8 cellular contexts compared by ENCODE assay signal in the genomic region with DNA sequence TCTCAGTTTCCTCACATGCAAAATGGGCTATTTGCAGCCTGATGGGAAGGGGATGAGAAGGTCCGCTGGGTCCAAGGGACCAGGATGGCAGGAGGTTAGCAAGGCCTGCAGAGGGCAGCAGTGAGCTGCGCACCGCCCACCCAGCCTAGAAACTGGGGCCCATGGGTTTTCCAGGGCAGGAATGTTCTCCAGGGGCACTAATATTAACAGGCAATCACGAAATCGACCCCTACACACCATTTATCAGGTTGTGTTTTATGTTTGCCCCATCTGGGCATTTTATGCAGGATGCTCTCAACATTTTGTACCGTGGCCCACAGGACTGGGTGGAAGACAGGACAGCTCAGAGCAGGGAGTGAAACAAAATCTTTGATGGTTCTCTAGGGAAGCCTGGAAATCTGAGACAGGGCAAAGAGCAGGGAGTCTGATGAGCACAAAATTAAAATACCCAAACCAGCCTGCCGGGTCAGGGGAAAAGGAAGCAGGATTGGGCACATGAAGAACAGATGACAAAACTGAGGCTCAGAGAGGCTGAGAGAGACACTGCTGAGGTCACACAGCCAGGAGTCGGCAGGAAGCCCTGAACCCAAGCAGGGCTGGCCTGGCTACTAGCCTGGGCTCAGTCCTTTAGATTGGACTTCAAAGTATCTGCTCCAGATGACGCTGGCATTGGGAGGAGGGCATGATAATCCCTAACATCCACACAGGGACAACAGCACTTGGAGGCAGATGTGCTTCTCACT. TPM values are rescaled to one million over a fixed set of nuclear protein-coding genes. Genes with fewer than 3 reads are reported as not detected.
DNase-seq lines count a peak whose midpoint lies in the region; ATAC-seq, FAIRE-seq and TF ChIP-seq lines count a peak whose summit lies in the region.

No MANE protein-coding gene starts in this region.

- ATAC-seq in pancreas, result peak; percentile 54 to 71 (median 64)
- ATAC-seq in HG02759 (IDR thresholded peaks at IDR 0.05; ENCODE audit: unreplicated experiment), result no peak

- intact Hi-C loops in pancreas (cut with DNase I), result loop anchor here in 2 of 3 donors (5.0 to 10.0 kb wide), 2 partner anchors 104 to 106 kb away; no protein-coding TSS in a partner anchor
- intact Hi-C loops in uterus (cut with DNase I; ENCODE audit: low total_unique reads), result loop anchor here (1.0 kb wide), 1 partner anchor 103 kb away; no protein-coding TSS in a partner anchor

- H3K27me3 ChIP-seq in SJCRH30, result no peaks in the 10 kb centered on the region
- no peaks in the 10 kb centered on the region for H3K27me3 ChIP-seq in pancreas
- H3K27me3 ChIP-seq in uterus, result no peaks in the 10 kb centered on the region

- FAIRE-seq in frontal cortex (lab: Jason Lieb, UNC) (no peak), pancreas (lab: Jason Lieb, UNC) (no peak)

- H3K4me3 ChIP-seq in SJCRH30 (peak overlapping the region; percentile 61; the same call in 1 of the 2 replicates), pancreas (no peak overlapping the region), uterus (no peak overlapping the region)

- H3K36me3 ChIP-seq in SJCRH30 (0 out of 2 replicates have a peak, but pooled peaks cover 7% of the 10 kb centered on the region), pancreas (no peaks in the 10 kb centered on the region), uterus (no peaks in the 10 kb centered on the region)

- TF ChIP-seq CTCF in pancreas (IDR thresholded peaks at IDR 0.05), result peak; percentile 89 to 96 (median 92)
- TF ChIP-seq CTCF in uterus (IDR thresholded peaks at IDR 0.05), result peak; percentile 94 to 98 (median 96)

- no peak for TF ChIP-seq POLR2A in uterus (IDR thresholded peaks at IDR 0.05)

- peak; percentile 72 for DNase-seq in COLO668 (lab: John Stamatoyannopoulos, UW; ENCODE audit: unreplicated experiment)
- DNase-seq in HT1080 (ENCODE audit: low read depth), result peak; percentile 61
- peak; percentile 66 to 87 for DNase-seq in SJCRH30
- DNase-seq in activated naive CD4-positive, alpha-beta T cell treated with anti-CD3 and anti-CD28 coated beads, Interleukin-2, amount 50 U/mL, for 16 hours, result peak; percentile 63
- peak; percentile 75 to 81 for DNase-seq in frontal cortex (ENCODE audit: low spot score in 2 of 2)
- DNase-seq in pancreas, result peak; percentile 45 to 88 (median 72)
- DNase-seq in uterus, result peak; percentile 65 to 74

- H3K9me3 ChIP-seq in SJCRH30 (replicated peaks), result peaks cover 10% of the 10 kb centered on the region; the same call in 1 of the 2 replicates
- no peaks in the 10 kb centered on the region for H3K9me3 ChIP-seq in pancreas
- H3K9me3 ChIP-seq in uterus, result no peaks in the 10 kb centered on the region

- WGBS in pancreas, 2 donors, result 32 to 35% methylated on average over 9 of the region's 9 CpGs

- H3K27ac ChIP-seq in SJCRH30, result no peak overlapping the region
- H3K27ac ChIP-seq in pancreas, result peak overlapping the region in 2 of 4 donors; percentile 64 to 69
- H3K27ac ChIP-seq in uterus, result peak overlapping the region; percentile 69 to 74

- H3K4me1 ChIP-seq in SJCRH30 (peaks cover 31% of the 10 kb centered on the region), pancreas (peaks cover 3 to 33% (median 4%) of the 10 kb centered on the region in 3 donors), uterus (peaks cover 0 to 28% of the 10 kb centered on the region in 2 donors)

RNA-seq across cellular contexts. Expression of a gene that starts 1.6 kb away (rescaled TPM):
- total RNA-seq in HT1080 (2014; rRNA removed; shearing (Covaris generic)), result 26.5 and 28.9 TPM in 2 replicates
- polyA plus RNA-seq in HT1080 (2015; cell fraction: cytosol; rRNA removed), result 10.1 and 15.0 TPM in 2 replicates
- polyA plus RNA-seq in HT1080 (2015; cell fraction: nucleus; rRNA removed), result 19.8 and 26.4 TPM in 2 replicates
- 24.9 and 27.2 TPM in 2 replicates for total RNA-seq in SJCRH30 (2014; rRNA removed; shearing (Covaris generic))
- total RNA-seq in frontal cortex (46.1 TPM), pancreas (10 to 100 TPM; 17.1 to 35.9 (median 20.5) TPM), uterus (10 to 100 TPM; 10.6 to 93.3 (median 28.3) TPM)
- polyA plus RNA-seq in pancreas, result 10 to 100 TPM; 15.5 to 16.5 TPM

RNA-seq across cellular contexts. Expression of a gene that starts 33.4 kb away (rescaled TPM):
- total RNA-seq in HT1080 (2014; rRNA removed; shearing (Covaris generic)), result 1.4 and 1.9 TPM in 2 replicates
- polyA plus RNA-seq in HT1080 (2015; cell fraction: cytosol; rRNA removed), result 2.8 and 4.5 TPM in 2 replicates
- polyA plus RNA-seq in HT1080 (2015; cell fraction: nucleus; rRNA removed), result 3.0 and 3.2 TPM in 2 replicates
- total RNA-seq in SJCRH30 (2014; rRNA removed; shearing (Covaris generic)), result not detected in 2 replicates
- total RNA-seq in frontal cortex (2.9 TPM), pancreas (1 to 10 TPM; 1.2 to 4.4 (median 2.3) TPM), uterus (10 to 100 TPM in 3 of 4 donors, 1 to 10 TPM in 1; 8.8 to 28.7 (median 14.7) TPM)
- polyA plus RNA-seq in pancreas, result 1 to 10 TPM; 3.5 to 7.3 TPM

RNA-seq across cellular contexts. Expression of a gene that starts 36.9 kb away (rescaled TPM):
- total RNA-seq in HT1080 (2014; rRNA removed; shearing (Covaris generic)), result not detected in 2 replicates
- not detected in 2 replicates for polyA plus RNA-seq in HT1080 (2015; cell fraction: cytosol; rRNA removed)
- polyA plus RNA-seq in HT1080 (2015; cell fraction: nucleus; rRNA removed), result not detected in 2 replicates
- total RNA-seq in SJCRH30 (2014; rRNA removed; shearing (Covaris generic)), result not detected in 2 replicates
- total RNA-seq in frontal cortex (2.4 TPM), pancreas (under 1 TPM; 0.51 to 0.97 (median 0.73) TPM), uterus (1 to 10 TPM in 2 of 4 donors, not detected in 2; 1.9 to 3.1 TPM)
- 1 to 10 TPM in 1 of 2 donors, under 1 TPM in 1; 0.91 to 2.1 TPM for polyA plus RNA-seq in pancreas
